ENCODE assay signal across 8 cellular contexts in genomic region chr7:2399848-2400587, GRCh38. TPM values are rescaled to one million over a fixed set of nuclear protein-coding genes. Genes with fewer than 3 reads are reported as not detected.
DNase-seq lines count a peak whose midpoint lies in the region; ATAC-seq and TF ChIP-seq lines count a peak whose summit lies in the region.

No MANE protein-coding gene starts in this region.

- no peaks in the 10 kb centered on the region for H3K27me3 ChIP-seq in neuronal stem cell (ENCODE audit: control insufficient read depth in 3 of 3, insufficient read depth in 3 of 3, low read depth in 1 of 3, low read length in 3 of 3)

- no peak overlapping the region for H3K14ac ChIP-seq in neuronal stem cell (ENCODE audit: low read length)

- peak overlapping the region; percentile 97 for H2AFZ ChIP-seq in neuronal stem cell (ENCODE audit: low read length)

- H3K4me3 ChIP-seq in fibroblast of pulmonary artery (replicated peaks; ENCODE audit: low read depth, low read length) = peak overlapping the region; percentile 0
- no peak overlapping the region for H3K4me3 ChIP-seq in neuronal stem cell (ENCODE audit: low read length in 2 of 2)

- H3K4me1 ChIP-seq in neuronal stem cell (ENCODE audit: control insufficient read depth in 2 of 2, insufficient read depth in 1 of 2, low read depth in 1 of 2, low read length in 2 of 2) = peaks cover 13 to 16% of the 10 kb centered on the region in 2 donors

- no peak overlapping the region for H3K4ac ChIP-seq in neuronal stem cell (ENCODE audit: low read length)

- peak overlapping the region; percentile 48 for H4K8ac ChIP-seq in neuronal stem cell (ENCODE audit: low read depth, low read length)

- peak overlapping the region; percentile 89 for H2BK12ac ChIP-seq in neuronal stem cell (ENCODE audit: low read length)

- H3K9me3 ChIP-seq in neuronal stem cell (replicated peaks in 1 of 2; ENCODE audit: control insufficient read depth in 2 of 2, insufficient read depth in 1 of 2, low read depth in 1 of 2, low read length in 2 of 2) = peaks cover 0 to 2% of the 10 kb centered on the region in 2 donors

- no peak for TF ChIP-seq CTCF in VCaP (conservative IDR thresholded peaks at IDR 0.05)
- TF ChIP-seq CTCF in fibroblast of pulmonary artery (IDR thresholded peaks at IDR 0.05; ENCODE audit: low read length, missing control alignments) = no peak

- H2BK120ac ChIP-seq in neuronal stem cell (ENCODE audit: low read depth, low read length) = no peak overlapping the region

- no peak overlapping the region for H4K91ac ChIP-seq in neuronal stem cell (ENCODE audit: low read depth, low read length, poor library complexity)

- H3K23ac ChIP-seq in neuronal stem cell (ENCODE audit: low read depth, low read length, poor library complexity) = no peak overlapping the region

- no peak overlapping the region for H2BK5ac ChIP-seq in neuronal stem cell (ENCODE audit: low read length)

- H3K4me2 ChIP-seq in neuronal stem cell (ENCODE audit: insufficient read depth, low read length, poor library complexity, severe bottlenecking) = no peak overlapping the region

- no peaks in the 10 kb centered on the region for H3K79me1 ChIP-seq in neuronal stem cell (ENCODE audit: low read depth, low read length)

- ATAC-seq in HG02642 (IDR thresholded peaks at IDR 0.05; ENCODE audit: poor library complexity, unreplicated experiment) = no peak

- WGBS in neuronal stem cell (ENCODE audit: extremely low coverage in 2 of 2, insufficient read length in 2 of 2, insufficient replicate concordance in 1 of 2), 2 donors = no CpG with 5 or more reads among the region's 6 CpGs

- H3K27ac ChIP-seq in VCaP (peak overlapping the region; percentile 87), neuronal stem cell (replicated peaks; ENCODE audit: low read length) (peak overlapping the region; percentile 32)

- peak overlapping the region; percentile 15 for H3K18ac ChIP-seq in neuronal stem cell (ENCODE audit: low read length)

- H2BK15ac ChIP-seq in neuronal stem cell (ENCODE audit: low read length) = no peak overlapping the region

- no peak overlapping the region for H2AK5ac ChIP-seq in neuronal stem cell (ENCODE audit: low read depth, low read length)

- peaks cover 0 to 2% of the 10 kb centered on the region in 2 donors for H3K36me3 ChIP-seq in neuronal stem cell (replicated peaks in 1 of 2; ENCODE audit: control insufficient read depth in 2 of 2, insufficient read depth in 2 of 2, low read length in 2 of 2)

- H3K9ac ChIP-seq in neuronal stem cell (ENCODE audit: low read depth, low read length, poor library complexity) = no peak overlapping the region

- DNase-seq in GF-D8 (lab: John Stamatoyannopoulos, UW) (peak; percentile 100), NCI-H1092 treated with DMSO at 0.1 percent for 48 hours (lab: John Stamatoyannopoulos, UW) (peak; percentile 58), fibroblast of pulmonary artery (ENCODE audit: low read depth) (peak; percentile 98), neuronal stem cell (ENCODE audit: low spot score) (no peak), NAMALWA (ENCODE audit: low spot score) (no peak)
- no peak for DNase-seq in stimulated activated CD4-positive, alpha-beta T cell treated with anti-CD3 and anti-CD28 coated beads, Interleukin-15, amount 100 ng/mL, for 24 hours

RNA-seq across cellular contexts. Expression of gene CHST12, which starts 3.4 kb away (rescaled TPM):
- polyA plus RNA-seq in neuronal stem cell (2013, experiment 1 of 2) = 12.5 TPM
- 12.7 TPM for polyA plus RNA-seq in neuronal stem cell (2013, experiment 2 of 2)

RNA-seq across cellular contexts. Expression of gene EIF3B, which starts 45.4 kb away (rescaled TPM):
- polyA plus RNA-seq in neuronal stem cell (2013, experiment 1 of 2) = 81.1 TPM
- polyA plus RNA-seq in neuronal stem cell (2013, experiment 2 of 2) = 83.2 TPM

Comparison
In these comparisons a context has a peak if more than half of its experiments do, and no peak if none do; other contexts are left out.
1. DNase-seq: peak in GF-D8 (single experiment), NCI-H1092 treated with DMSO at 0.1 percent for 48 hours (single experiment) and fibroblast of pulmonary artery (single experiment); none in neuronal stem cell (single experiment), stimulated activated CD4-positive, alpha-beta T cell treated with anti-CD3 and anti-CD28 coated beads, Interleukin-15, amount 100 ng/mL, for 24 hours (single experiment) and NAMALWA (single experiment).